In genomic region chr17:3724373-3725077, GRCh38 we compare ENCODE assay signal across 9 cellular contexts. TPM values are rescaled to one million over a fixed set of nuclear protein-coding genes. Genes with fewer than 3 reads are reported as not detected.
DNase-seq lines count a peak whose midpoint lies in the region; ATAC-seq, FAIRE-seq and TF ChIP-seq lines count a peak whose summit lies in the region.
"Had no signal": no experiment of that assay in that cellular context is flagged by ENCODE, and none has a peak within 500 bp of the region (broad histone marks: within the 10 kb centered on the region; RNA-seq: fewer than 3 reads in every experiment).

No MANE protein-coding gene starts in this region.

- H3K4me2 ChIP-seq in K562 (ENCODE audit: insufficient read depth, low read length): peak overlapping the region; percentile 95

- no TSS peak for BruUV-seq in K562 (replicated peaks; lab: Mats Ljungman, UMichigan)

- H3K4me1 ChIP-seq in K562 (replicated peaks in 1 of 2; ENCODE audit: control insufficient read depth in 2 of 2, insufficient read depth in 2 of 2, low read length in 2 of 2) (peaks cover 19% of the 10 kb centered on the region in 2 experiments), mucosa of descending colon (ENCODE audit: low read depth) (peaks cover 18% of the 10 kb centered on the region)

- H3K27me3 Mint-ChIP-seq in HFFc6 (ENCODE audit: insufficient read depth): no peaks in the 10 kb centered on the region; the same call in 1 of the 2 replicates

- no peak for DNase-seq in AG04450 (ENCODE audit: low read depth, low spot score)
- no peak for DNase-seq in HFFc6
- no peak for DNase-seq in K562 (ENCODE audit: extremely low read depth in 1 of 4, low spot score in 3 of 4)
- peak in 1 of 3 donors; percentile 38 for DNase-seq in mucosa of descending colon
- DNase-seq in DMS79 (lab: John Stamatoyannopoulos, UW): no peak
- DNase-seq in H4 (ENCODE audit: low spot score): no peak

- no peaks in the 10 kb centered on the region for H3K27me3 ChIP-seq in AG04450 (ENCODE audit: control insufficient read depth, insufficient read depth, low read length)
- no peaks in the 10 kb centered on the region for H3K27me3 ChIP-seq in K562 (ENCODE audit: control insufficient read depth in 2 of 2, insufficient read depth in 2 of 2, low read length in 2 of 2)

- peaks cover 49% of the 10 kb centered on the region for H3K79me2 ChIP-seq in K562 (ENCODE audit: control insufficient read depth, insufficient read depth, low read length)

- POLR2A ChIA-PET in AG04450 (lab: Yijun Ruan, JAX): interaction anchor here (2.4 kb wide), 1 partner anchor 56 kb away, joined by 14 read pairs; the partner anchor contains the start of genes EMC6 and TAX1BP3
- POLR2A ChIA-PET in K562 (lab: Yijun Ruan, JAX): interaction anchor here (0.5 to 1.4 kb wide), 5 partner anchors 8 to 1746 kb away, joined by 3 to 4 read pairs (median 3); no protein-coding TSS in a partner anchor

- no peaks in the 10 kb centered on the region for H3K9me3 Mint-ChIP-seq in HFFc6

- H4K20me1 ChIP-seq in K562 (replicated peaks; ENCODE audit: control insufficient read depth, insufficient read depth, low read length): no peaks in the 10 kb centered on the region; the same call in 1 of the 2 replicates

- 10% methylated on average over 24 of the region's 27 CpGs for WGBS in K562 (ENCODE audit: insufficient coverage, low coverage, missing lambda C conversion rate)

- H3K9ac ChIP-seq in K562 (ENCODE audit: insufficient read depth in 1 of 2, low read depth in 2 of 2, low read length in 2 of 2): peak overlapping the region; percentile 92 to 100

- FAIRE-seq in K562 (lab: Jason Lieb, UNC): no peak
- FAIRE-seq: colon had no signal

- no peak for TF ChIP-seq RAD21 in K562 (CRISPR knock-in tag; conservative IDR thresholded peaks at IDR 0.05 in 1 of 2, IDR thresholded peaks at IDR 0.05 in 1 of 2)

- peak overlapping the region; percentile 97 for H3K4me3 Mint-ChIP-seq in HFFc6

- H3K4me3 ChIP-seq in AG04450 (ENCODE audit: low read depth, low read length) (peak overlapping the region; percentile 94), K562 (peak overlapping the region; percentile 86), mucosa of descending colon (peak overlapping the region; percentile 70)

- CTCF ChIA-PET in AG04450 (lab: Charles Lee) (interaction anchor here (0.6 to 2.0 kb wide), 2 partner anchors 42 to 284 kb away, joined by 5 to 15 read pairs; no protein-coding TSS in a partner anchor), K562 (lab: Yijun Ruan, JAX; ENCODE audit: low intra/inter-chr PET ratio) (no interaction called here)

- TF ChIP-seq CTCF in AG04450 (IDR thresholded peaks at IDR 0.05; ENCODE audit: low read depth, low read length) (no peak), HFFc6 (IDR thresholded peaks at IDR 0.05) (no peak), K562 (IDR thresholded peaks at IDR 0.05 in 2 of 3, conservative IDR thresholded peaks at IDR 0.05 in 1 of 3; ENCODE audit: insufficient read depth in 2 of 3, low read depth in 1 of 3, low read length in 3 of 3) (no peak), mucosa of descending colon (IDR thresholded peaks at IDR 0.05) (no peak)

- H3K36me3 Mint-ChIP-seq in HFFc6 (ENCODE audit: low read depth): peaks cover 13% of the 10 kb centered on the region; the same call in 1 of the 2 replicates

- H3K36me3 ChIP-seq in K562 (ENCODE audit: control insufficient read depth, insufficient read depth, low read length) (peaks cover 32% of the 10 kb centered on the region), mucosa of descending colon (ENCODE audit: low read depth) (no peaks in the 10 kb centered on the region)

- no peak for TF ChIP-seq POLR2A in K562 (conservative IDR thresholded peaks at IDR 0.05)

- ATAC-seq in K562 (no peak), mucosa of descending colon (no peak), GM18520 (IDR thresholded peaks at IDR 0.05; ENCODE audit: unreplicated experiment) (no peak), GM19452 (IDR thresholded peaks at IDR 0.05; ENCODE audit: unreplicated experiment) (no peak)

- intact Hi-C loops in K562 (cut with micrococcal nuclease): no loop called here
- intact Hi-C loops in mucosa of descending colon (cut with DNase I, micrococcal nuclease): no loop called here

- H3K9me1 ChIP-seq in K562 (ENCODE audit: control insufficient read depth, insufficient read depth, low read length): no peaks in the 10 kb centered on the region

- no peak overlapping the region for H3K27ac ChIP-seq in AG04450 (ENCODE audit: low read depth, low read length)
- H3K27ac ChIP-seq in K562 (ENCODE audit: extremely low read depth, low read depth, low read length): peak overlapping the region; percentile 92

- H3K9me3 ChIP-seq in AG04450 (ENCODE audit: control insufficient read depth, insufficient read depth, low read length) (no peaks in the 10 kb centered on the region; the same call in 1 of the 2 replicates), K562 (replicated peaks; ENCODE audit: control insufficient read depth, insufficient read depth, low read depth, low read length) (no peaks in the 10 kb centered on the region), mucosa of descending colon (no peaks in the 10 kb centered on the region)

- no peak for TF ChIP-seq EP300 in K562 (IDR thresholded peaks at IDR 0.05; ENCODE audit: low read length)

- peak overlapping the region; percentile 98 for H2AFZ ChIP-seq in K562 (ENCODE audit: low read depth, low read length)

- H3K4me1 Mint-ChIP-seq in HFFc6 (ENCODE audit: low read depth): peaks cover 57% of the 10 kb centered on the region

- peak overlapping the region; percentile 79 for H3K27ac Mint-ChIP-seq in HFFc6

- in situ Hi-C loops in K562 (cut with MboI): no loop called here

RNA-seq across cellular contexts. Expression of gene HASPIN, which starts 0.8 kb away (rescaled TPM):
- polyA plus RNA-seq in AG04450 (2011; rRNA removed) (1.3 and 1.6 TPM in 2 replicates), K562 (2011; rRNA removed) (5.9 and 9.0 TPM in 2 replicates), K562 (2014; fragmentation: Illumina TruSeq; extraction: Trizol) (9.5 and 11.0 TPM in 2 replicates), K562 (2014; fragmentation: Nextera tagmentation; extraction: Ambion mirVana) (under 1 TPM; 0.81 to 0.87 TPM), K562 (2014; rRNA removed) (7.1 and 7.2 TPM in 2 replicates)
- 2.3 and 3.3 TPM in 2 replicates for polyA minus RNA-seq in AG04450 (2011; rRNA and poly(A)+ RNA removed)
- total RNA-seq in HFFc6 (2021; fragmentation: NEBNext Ultra II Directional; extraction: Animal tissue kit (Norgen Biotek cat#: 25700)): 1 to 10 TPM; 3.5 to 8.0 (median 7.0) TPM
- total RNA-seq in K562 (2011; cell fraction: chromatin; rRNA removed; ENCODE audit: low replicate concordance): 12.9 and 20.9 TPM in 2 replicates
- 13.8 and 17.3 TPM in 2 replicates for total RNA-seq in K562 (2011; cell fraction: nucleolus; rRNA removed)
- 10.5 and 14.7 TPM in 2 replicates for total RNA-seq in K562 (2011; cell fraction: nucleoplasm; rRNA removed)
- total RNA-seq in K562 (2014; rRNA removed) (12.1 and 14.5 TPM in 2 replicates), K562 (2014; rRNA removed; fragmentation: Illumina TruSeq; extraction: Trizol) (10.2 and 10.6 TPM in 2 replicates), K562 (2015; rRNA removed; fragmentation: Illumina TruSeq; extraction: Trizol) (9.9 and 11.0 TPM in 2 replicates), K562 (2021) (12.9 and 13.5 TPM in 2 replicates), mucosa of descending colon (1 to 10 TPM in 2 of 3 donors, under 1 TPM in 1; 0.70 to 3.6 (median 1.1) TPM)
- 5.1 and 9.0 TPM in 2 replicates for polyA plus RNA-seq in K562 (2011; cell fraction: cytosol; rRNA removed)
- 3.7 and 4.1 TPM in 2 replicates for polyA plus RNA-seq in K562 (2011; cell fraction: nucleus; rRNA removed)
- 6.1 and 6.2 TPM in 2 replicates for polyA plus RNA-seq in K562 (2012)
- 13.5 and 16.4 TPM in 2 replicates for polyA minus RNA-seq in K562 (2011; rRNA and poly(A)+ RNA removed)
- 9.4 and 11.0 TPM in 2 replicates for polyA minus RNA-seq in K562 (2011; cell fraction: cytosol; rRNA and poly(A)+ RNA removed)
- 5.8 and 9.4 TPM in 2 replicates for polyA minus RNA-seq in K562 (2011; cell fraction: nucleus; rRNA and poly(A)+ RNA removed)
- total RNA-seq in H4 (2014; rRNA removed; shearing (Covaris generic)): 8.5 and 9.4 TPM in 2 replicates

RNA-seq across cellular contexts. Expression of gene P2RX5, which starts 28.6 kb away (rescaled TPM):
- 4.5 and 6.4 TPM in 2 replicates for polyA plus RNA-seq in AG04450 (2011; rRNA removed)
- polyA minus RNA-seq in AG04450 (2011; rRNA and poly(A)+ RNA removed): 4.5 and 5.7 TPM in 2 replicates
- 10 to 100 TPM in 2 of 6 experiments, 1 to 10 TPM in 4; 5.2 to 16.1 (median 7.0) TPM for total RNA-seq in HFFc6 (2021; fragmentation: NEBNext Ultra II Directional; extraction: Animal tissue kit (Norgen Biotek cat#: 25700))
- 3.7 and 10.0 TPM in 2 replicates for total RNA-seq in K562 (2011; cell fraction: chromatin; rRNA removed; ENCODE audit: low replicate concordance)
- total RNA-seq in K562 (2011; cell fraction: nucleolus; rRNA removed): 4.3 and 7.7 TPM in 2 replicates
- total RNA-seq in K562 (2011; cell fraction: nucleoplasm; rRNA removed): 2.3 and 4.7 TPM in 2 replicates
- total RNA-seq in K562 (2014; rRNA removed): 1.3 and 1.8 TPM in 2 replicates
- 0.35 and 1.5 TPM in 2 replicates for total RNA-seq in K562 (2014; rRNA removed; fragmentation: Illumina TruSeq; extraction: Trizol)
- 0.87 and 1.5 TPM in 2 replicates for total RNA-seq in K562 (2015; rRNA removed; fragmentation: Illumina TruSeq; extraction: Trizol)
- 1.6 and 1.8 TPM in 2 replicates for total RNA-seq in K562 (2021)
- 2.7 and 4.0 TPM in 2 replicates for polyA plus RNA-seq in K562 (2011; rRNA removed)
- 2.2 and 4.5 TPM in 2 replicates for polyA plus RNA-seq in K562 (2011; cell fraction: cytosol; rRNA removed)
- polyA plus RNA-seq in K562 (2011; cell fraction: nucleus; rRNA removed): 4.0 and 10.8 TPM in 2 replicates
- polyA plus RNA-seq in K562 (2012): 2.0 and 2.1 TPM in 2 replicates
- 1.1 and 1.6 TPM in 2 replicates for polyA plus RNA-seq in K562 (2014; fragmentation: Illumina TruSeq; extraction: Trizol)
- under 1 TPM; 0.31 to 0.61 TPM for polyA plus RNA-seq in K562 (2014; fragmentation: Nextera tagmentation; extraction: Ambion mirVana)
- polyA plus RNA-seq in K562 (2014; rRNA removed): 0.49 and 1.2 TPM in 2 replicates
- polyA minus RNA-seq in K562 (2011; rRNA and poly(A)+ RNA removed): 1.0 and 2.8 TPM in 2 replicates
- polyA minus RNA-seq in K562 (2011; cell fraction: cytosol; rRNA and poly(A)+ RNA removed): 3.1 and 4.7 TPM in 2 replicates
- polyA minus RNA-seq in K562 (2011; cell fraction: nucleus; rRNA and poly(A)+ RNA removed): 1.8 and 3.2 TPM in 2 replicates
- total RNA-seq in mucosa of descending colon: 1 to 10 TPM in 2 of 3 donors, under 1 TPM in 1; 0.73 to 2.6 (median 2.2) TPM
- total RNA-seq in H4 (2014; rRNA removed; shearing (Covaris generic)): not detected in 2 replicates

RNA-seq across cellular contexts. Expression of gene EMC6, which starts 55.9 kb away (rescaled TPM):
- 23.4 and 28.9 TPM in 2 replicates for polyA plus RNA-seq in AG04450 (2011; rRNA removed)
- polyA minus RNA-seq in AG04450 (2011; rRNA and poly(A)+ RNA removed): 5.9 and 6.5 TPM in 2 replicates
- 10 to 100 TPM; 57.6 to 66.8 (median 64.1) TPM for total RNA-seq in HFFc6 (2021; fragmentation: NEBNext Ultra II Directional; extraction: Animal tissue kit (Norgen Biotek cat#: 25700))
- total RNA-seq in K562 (2011; cell fraction: chromatin; rRNA removed; ENCODE audit: low replicate concordance): 4.0 and 10.0 TPM in 2 replicates
- 19.6 and 26.2 TPM in 2 replicates for total RNA-seq in K562 (2011; cell fraction: nucleolus; rRNA removed)
- 12.8 and 13.0 TPM in 2 replicates for total RNA-seq in K562 (2011; cell fraction: nucleoplasm; rRNA removed)
- 27.7 and 40.0 TPM in 2 replicates for total RNA-seq in K562 (2014; rRNA removed)
- 17.6 and 18.8 TPM in 2 replicates for total RNA-seq in K562 (2014; rRNA removed; fragmentation: Illumina TruSeq; extraction: Trizol)
- total RNA-seq in K562 (2015; rRNA removed; fragmentation: Illumina TruSeq; extraction: Trizol): 31.7 and 34.3 TPM in 2 replicates
- total RNA-seq in K562 (2021): 57.3 and 57.8 TPM in 2 replicates
- polyA plus RNA-seq in K562 (2011; rRNA removed): 22.8 and 24.3 TPM in 2 replicates
- 57.6 and 175 TPM in 2 replicates for polyA plus RNA-seq in K562 (2011; cell fraction: cytosol; rRNA removed)
- polyA plus RNA-seq in K562 (2011; cell fraction: nucleus; rRNA removed): 17.9 and 22.6 TPM in 2 replicates
- polyA plus RNA-seq in K562 (2012): 36.5 and 40.8 TPM in 2 replicates
- 24.9 and 28.6 TPM in 2 replicates for polyA plus RNA-seq in K562 (2014; fragmentation: Illumina TruSeq; extraction: Trizol)
- 1 to 10 TPM; 2.9 to 6.8 TPM for polyA plus RNA-seq in K562 (2014; fragmentation: Nextera tagmentation; extraction: Ambion mirVana)
- polyA plus RNA-seq in K562 (2014; rRNA removed): 136 and 159 TPM in 2 replicates
- 3.3 TPM in 2 replicates for polyA minus RNA-seq in K562 (2011; rRNA and poly(A)+ RNA removed)
- 19.3 and 19.9 TPM in 2 replicates for polyA minus RNA-seq in K562 (2011; cell fraction: cytosol; rRNA and poly(A)+ RNA removed)
- polyA minus RNA-seq in K562 (2011; cell fraction: nucleus; rRNA and poly(A)+ RNA removed): 6.3 and 8.0 TPM in 2 replicates
- 10 to 100 TPM; 29.3 to 41.3 (median 32.8) TPM for total RNA-seq in mucosa of descending colon
- 15.9 and 26.6 TPM in 2 replicates for total RNA-seq in H4 (2014; rRNA removed; shearing (Covaris generic))

RNA-seq across cellular contexts. Expression of gene TAX1BP3, which starts 56.1 kb away (rescaled TPM):
- polyA plus RNA-seq in AG04450 (2011; rRNA removed) (163 and 178 TPM in 2 replicates), K562 (2011; rRNA removed) (6.2 and 10.7 TPM in 2 replicates), K562 (2014; fragmentation: Illumina TruSeq; extraction: Trizol) (5.8 and 13.9 TPM in 2 replicates), K562 (2014; fragmentation: Nextera tagmentation; extraction: Ambion mirVana) (1 to 10 TPM in 1 of 2 experiments, under 1 TPM in 1; 0.99 to 2.5 TPM), K562 (2014; rRNA removed) (6.4 and 8.5 TPM in 2 replicates)
- polyA minus RNA-seq in AG04450 (2011; rRNA and poly(A)+ RNA removed): 134 and 149 TPM in 2 replicates
- total RNA-seq in HFFc6 (2021; fragmentation: NEBNext Ultra II Directional; extraction: Animal tissue kit (Norgen Biotek cat#: 25700)): 100 to 1,000 TPM; 289 to 336 (median 313) TPM
- 6.8 and 15.3 TPM in 2 replicates for total RNA-seq in K562 (2011; cell fraction: chromatin; rRNA removed; ENCODE audit: low replicate concordance)
- total RNA-seq in K562 (2011; cell fraction: nucleolus; rRNA removed): 6.2 and 10.7 TPM in 2 replicates
- total RNA-seq in K562 (2011; cell fraction: nucleoplasm; rRNA removed): 6.9 and 7.4 TPM in 2 replicates
- total RNA-seq in K562 (2014; rRNA removed) (10.9 and 17.5 TPM in 2 replicates), K562 (2014; rRNA removed; fragmentation: Illumina TruSeq; extraction: Trizol) (4.1 and 4.4 TPM in 2 replicates), K562 (2015; rRNA removed; fragmentation: Illumina TruSeq; extraction: Trizol) (7.9 and 8.2 TPM in 2 replicates), K562 (2021) (14.5 and 15.4 TPM in 2 replicates), mucosa of descending colon (100 to 1,000 TPM; 162 to 297 (median 197) TPM)
- 17.1 and 21.8 TPM in 2 replicates for polyA plus RNA-seq in K562 (2011; cell fraction: cytosol; rRNA removed)
- polyA plus RNA-seq in K562 (2011; cell fraction: nucleus; rRNA removed): 9.7 and 10.7 TPM in 2 replicates
- 13.4 and 18.9 TPM in 2 replicates for polyA plus RNA-seq in K562 (2012)
- polyA minus RNA-seq in K562 (2011; rRNA and poly(A)+ RNA removed): 4.4 and 4.6 TPM in 2 replicates
- polyA minus RNA-seq in K562 (2011; cell fraction: cytosol; rRNA and poly(A)+ RNA removed): 12.2 and 13.9 TPM in 2 replicates
- polyA minus RNA-seq in K562 (2011; cell fraction: nucleus; rRNA and poly(A)+ RNA removed): 3.5 and 5.0 TPM in 2 replicates
- 77.8 and 86.8 TPM in 2 replicates for total RNA-seq in H4 (2014; rRNA removed; shearing (Covaris generic))
